Comparison of ENCODE assay signal across 37 cellular contexts in the genomic region with DNA sequence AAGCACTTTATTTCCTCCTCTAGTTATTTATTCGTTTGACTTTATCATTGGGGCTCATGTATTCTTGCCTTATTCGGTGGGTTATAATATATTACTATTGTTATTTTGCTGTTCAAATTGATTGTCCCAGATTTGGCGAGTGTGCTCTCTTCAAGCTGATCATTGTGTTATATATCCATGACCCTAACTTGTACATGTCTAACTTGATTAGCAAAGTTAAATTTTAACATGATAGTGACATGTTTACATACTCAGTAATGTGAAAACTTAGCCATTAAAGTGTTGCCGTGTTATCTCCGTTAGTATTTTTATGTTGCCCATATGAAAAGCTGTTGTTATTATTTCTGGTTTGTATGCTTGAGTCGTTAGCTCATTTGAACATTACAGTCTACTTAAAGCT.
"Had no signal": no experiment of that assay in that cellular context is flagged by ENCODE, and none has a peak within 500 bp of the region (broad histone marks: within the 10 kb centered on the region; RNA-seq: fewer than 3 reads in every experiment).

No MANE protein-coding gene starts in this region.

- H3K27ac Mint-ChIP-seq: activated B cell treated with CpG ODN at 0.5 μM for 24 hours; activated CD4-positive, alpha-beta memory T cell treated with anti-CD3 and anti-CD28 coated beads for 36 hours; activated naive CD4-positive, alpha-beta T cell treated with anti-CD3 and anti-CD28 coated beads for 36 hours; activated naive CD4-positive, alpha-beta T cell treated with anti-CD3 and anti-CD28 coated beads, Interleukin-2, amount 50 U/mL, for 72 hours; activated T-helper 1 cell treated with anti-CD3 and anti-CD28 coated beads, Interleukin-12 subunit alpha, Interleukin-12 subunit beta, Interleukin-2, Interleukin-4 antibody, amounts not matched to agents 30 ng/mL and 10 ng/mL and 1 ng/mL, durations not matched to agents 14 hours and 24 hours and 36 hours; T-helper 1 cell treated with Interleukin-12 subunit alpha and Interleukin-12 subunit beta and Interleukin-4 antibody, amounts not matched to agents 30 μg/mL and 1 μg/mL, for 36 hours; T-helper 2 cell treated with Interferon-gamma antibody and Interleukin-4, amounts not matched to agents 5 μg/mL and 100 μg/mL, for 36 hours had no signal

- H3K36me3 ChIP-seq: adrenal gland, MG63, Peyer's patch, SJSA1 had no signal

- H3K4me3 ChIP-seq: adrenal gland, body of pancreas, MG63, Peyer's patch, SJSA1 had no signal

- DNase-seq: activated B cell treated with CpG ODN at 0.5 μM for 24 hours; activated CD4-positive, alpha-beta memory T cell treated with anti-CD3 and anti-CD28 coated beads for 36 hours; activated CD4-positive, alpha-beta T cell treated with anti-CD3 and anti-CD28 coated beads for 4 hours; activated CD4-positive, alpha-beta T cell treated with anti-CD3 and anti-CD28 coated beads, Interleukin-2, amount 50 U/mL, for 1 hour; activated CD4-positive, CD25-positive, alpha-beta regulatory T cell treated with anti-CD3 and anti-CD28 coated beads, Interleukin-2, amount 50 U/mL, for 72 hours; activated CD8-positive, alpha-beta memory T cell treated with anti-CD3 and anti-CD28 coated beads, Interleukin-2, amount 50 U/mL, for 4 hours; activated gamma-delta T cell treated with Interleukin-2 at 50 U/mL for 16 hours; activated naive CD4-positive, alpha-beta T cell treated with anti-CD3 and anti-CD28 coated beads for 36 hours; activated T-cell treated with anti-CD3 and anti-CD28 coated beads for 4 hours; activated T-cell treated with anti-CD3 and anti-CD28 coated beads, Interleukin-2, amount 50 U/mL, for 4 hours; adrenal gland; body of pancreas; caudate nucleus; Kasumi-1; MG63; NCI-H1048; NCI-H1105 treated with DMSO at 0.1 percent for 48 hours; NCI-H1436 treated with DMSO at 0.1 percent for 48 hours; NCI-H1694 treated with DMSO at 0.1 percent for 48 hours; NCI-H2029; NCI-H345; NCI-H526; NCI-H748 treated with DMSO at 0.1 percent for 48 hours; NK-92 treated with Interleukin-12 subunit alpha and Interleukin-12 subunit beta, amount 100 ng/mL, for 24 hours; PC-3; Peyer's patch; RPMI8226; SHP77 treated with DMSO at 0.1 percent for 48 hours; SK-N-SH had no signal

- H3K27ac ChIP-seq: adrenal gland, body of pancreas, Peyer's patch, SJSA1 had no signal

- H3K9me3 ChIP-seq: adrenal gland, body of pancreas, MG63, Peyer's patch, SJSA1, SK-N-SH had no signal

- ATAC-seq: activated naive CD4-positive, alpha-beta T cell treated with anti-CD3 and anti-CD28 coated beads, Interleukin-2, amount 50 U/mL, for 72 hours; activated T-cell treated with anti-CD3 and anti-CD28 coated beads, Interleukin-2, amount 50 U/mL, for 4 hours; body of pancreas; PC-3 had no signal

- H3K9ac ChIP-seq: SK-N-SH had no signal

- H3K36me3 Mint-ChIP-seq: activated CD4-positive, alpha-beta memory T cell treated with anti-CD3 and anti-CD28 coated beads for 36 hours; activated naive CD4-positive, alpha-beta T cell treated with anti-CD3 and anti-CD28 coated beads, Interleukin-2, amount 50 U/mL, for 72 hours had no signal

- H3K27me3 ChIP-seq: adrenal gland, body of pancreas, MG63, Peyer's patch, SJSA1 had no signal

- H3K27me3 Mint-ChIP-seq: activated B cell treated with CpG ODN at 0.5 μM for 24 hours; activated CD4-positive, alpha-beta memory T cell treated with anti-CD3 and anti-CD28 coated beads for 36 hours had no signal

- FAIRE-seq: astrocyte, bronchial epithelial cell, TTC549 had no signal

- H3K4me1 ChIP-seq: body of pancreas, Peyer's patch, SJSA1 had no signal

- H3K4me3 Mint-ChIP-seq: activated B cell treated with CpG ODN at 0.5 μM for 24 hours; activated CD4-positive, alpha-beta memory T cell treated with anti-CD3 and anti-CD28 coated beads for 36 hours; activated naive CD4-positive, alpha-beta T cell treated with anti-CD3 and anti-CD28 coated beads for 36 hours; activated T-cell treated with anti-CD3 and anti-CD28 coated beads, Interleukin-2, amount 50 U/mL, for 4 hours; activated T-helper 1 cell treated with anti-CD3 and anti-CD28 coated beads, Interleukin-12 subunit alpha, Interleukin-12 subunit beta, Interleukin-2, Interleukin-4 antibody, amounts not matched to agents 30 ng/mL and 10 ng/mL and 1 ng/mL, durations not matched to agents 14 hours and 24 hours and 36 hours; T-helper 1 cell treated with Interleukin-12 subunit alpha and Interleukin-12 subunit beta and Interleukin-4 antibody, amounts not matched to agents 30 μg/mL and 1 μg/mL, for 36 hours; T-helper 2 cell treated with Interferon-gamma antibody and Interleukin-4, amounts not matched to agents 5 μg/mL and 100 μg/mL, for 36 hours had no signal

- H3K9me3 Mint-ChIP-seq: activated B cell treated with CpG ODN at 0.5 μM for 24 hours; activated CD4-positive, alpha-beta memory T cell treated with anti-CD3 and anti-CD28 coated beads for 36 hours; activated naive CD4-positive, alpha-beta T cell treated with anti-CD3 and anti-CD28 coated beads for 36 hours; activated naive CD4-positive, alpha-beta T cell treated with anti-CD3 and anti-CD28 coated beads, Interleukin-2, amount 50 U/mL, for 72 hours; activated T-cell treated with anti-CD3 and anti-CD28 coated beads, Interleukin-2, amount 50 U/mL, for 4 hours; activated T-helper 1 cell treated with anti-CD3 and anti-CD28 coated beads, Interleukin-12 subunit alpha, Interleukin-12 subunit beta, Interleukin-2, Interleukin-4 antibody, amounts not matched to agents 30 ng/mL and 10 ng/mL and 1 ng/mL, durations not matched to agents 14 hours and 24 hours and 36 hours; T-helper 1 cell treated with Interleukin-12 subunit alpha and Interleukin-12 subunit beta and Interleukin-4 antibody, amounts not matched to agents 30 μg/mL and 1 μg/mL, for 36 hours; T-helper 2 cell treated with Interferon-gamma antibody and Interleukin-4, amounts not matched to agents 5 μg/mL and 100 μg/mL, for 36 hours had no signal
